Comparison of ENCODE assay signal across 8 cellular contexts in the genomic region with DNA sequence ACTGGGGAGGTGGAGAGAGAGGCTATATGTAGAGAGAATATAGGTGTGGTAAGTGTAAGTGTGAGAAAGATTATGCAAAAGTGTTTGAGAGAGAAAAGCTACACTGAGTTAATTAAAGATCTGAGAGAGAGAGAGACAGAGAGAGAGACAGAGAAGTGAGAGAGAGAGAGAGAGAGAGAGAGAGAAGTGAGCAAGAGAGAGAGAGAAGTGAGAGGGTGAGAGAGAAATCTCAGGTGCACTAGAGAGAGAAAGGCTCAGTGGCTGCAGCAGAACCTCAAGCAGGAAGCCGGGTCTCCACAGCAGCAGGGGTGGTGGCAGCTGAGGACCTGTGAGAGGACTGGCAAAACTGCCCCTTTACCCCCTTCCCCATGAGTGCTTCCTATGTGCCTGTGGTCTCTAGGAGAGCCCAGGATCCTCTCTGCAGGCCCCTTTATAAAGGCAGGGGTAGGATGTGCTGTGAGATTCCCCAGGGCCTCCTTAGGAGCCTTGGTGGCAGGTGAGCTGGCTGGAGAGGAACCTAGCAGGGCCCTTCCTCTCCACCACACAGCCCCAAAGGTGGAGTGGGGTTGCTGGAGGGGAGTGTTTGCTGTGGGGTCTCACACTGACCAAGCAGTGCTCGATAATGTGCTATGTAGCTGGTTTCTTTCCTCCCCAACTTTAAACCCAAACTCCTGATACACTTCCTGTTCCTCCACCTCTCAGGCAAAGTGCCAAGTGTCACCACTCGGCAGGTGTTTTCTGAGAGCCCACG. TPM values are rescaled to one million over a fixed set of nuclear protein-coding genes. Genes with fewer than 3 reads are reported as not detected.
DNase-seq lines count a peak whose midpoint lies in the region; ATAC-seq and TF ChIP-seq lines count a peak whose summit lies in the region.

No MANE protein-coding gene starts in this region.

- peak; percentile 12 to 70 (median 32) for DNase-seq in CD8-positive, alpha-beta T cell
- DNase-seq in T-helper 2 cell treated with Interferon-gamma antibody and Interleukin-4, amounts not matched to agents 5 μg/mL and 100 μg/mL, for 36 hours (ENCODE audit: low spot score) = no peak
- DNase-seq in effector memory CD8-positive, alpha-beta T cell = peak; percentile 22 to 48 (median 37)
- DNase-seq in MV-4-11 (lab: John Stamatoyannopoulos, UW) (no peak), H7 (no peak), adrenal gland (no peak)

- H3K27ac Mint-ChIP-seq in CD8-positive, alpha-beta T cell = peak overlapping the region; percentile 95
- peak overlapping the region; percentile 85 for H3K27ac Mint-ChIP-seq in T-helper 2 cell treated with Interferon-gamma antibody and Interleukin-4, amounts not matched to agents 5 μg/mL and 100 μg/mL, for 36 hours
- peak overlapping the region; percentile 78 to 93 for H3K27ac Mint-ChIP-seq in effector memory CD8-positive, alpha-beta T cell

- intact Hi-C loops in CD8-positive, alpha-beta T cell (cut with DNase I, micrococcal nuclease) = no loop called here
- intact Hi-C loops in adrenal gland (cut with DNase I) = no loop called here

- no peaks in the 10 kb centered on the region for H3K27me3 Mint-ChIP-seq in CD8-positive, alpha-beta T cell (ENCODE audit: low read depth)
- no peaks in the 10 kb centered on the region for H3K27me3 Mint-ChIP-seq in T-helper 2 cell treated with Interferon-gamma antibody and Interleukin-4, amounts not matched to agents 5 μg/mL and 100 μg/mL, for 36 hours (ENCODE audit: low read depth)
- no peaks in the 10 kb centered on the region for H3K27me3 Mint-ChIP-seq in effector memory CD8-positive, alpha-beta T cell

- peak overlapping the region; percentile 6 for H3K4me3 ChIP-seq in CD8-positive, alpha-beta T cell (ENCODE audit: low read depth, low read length)
- H3K4me3 ChIP-seq in H7 (ENCODE audit: insufficient read depth, low read depth, low read length) (no peak overlapping the region), adrenal gland (no peak overlapping the region)

- H3K9me3 ChIP-seq in CD8-positive, alpha-beta T cell (ENCODE audit: low read length) = no peaks in the 10 kb centered on the region
- no peaks in the 10 kb centered on the region for H3K9me3 ChIP-seq in adrenal gland (replicated peaks in 1 of 3)

- peak overlapping the region; percentile 73 for H3K4me3 Mint-ChIP-seq in CD8-positive, alpha-beta T cell
- peak overlapping the region; percentile 19 for H3K4me3 Mint-ChIP-seq in T-helper 2 cell treated with Interferon-gamma antibody and Interleukin-4, amounts not matched to agents 5 μg/mL and 100 μg/mL, for 36 hours
- peak overlapping the region; percentile 35 to 68 for H3K4me3 Mint-ChIP-seq in effector memory CD8-positive, alpha-beta T cell

- peaks cover 10% of the 10 kb centered on the region for H3K36me3 Mint-ChIP-seq in CD8-positive, alpha-beta T cell
- no peaks in the 10 kb centered on the region for H3K36me3 Mint-ChIP-seq in T-helper 2 cell treated with Interferon-gamma antibody and Interleukin-4, amounts not matched to agents 5 μg/mL and 100 μg/mL, for 36 hours (ENCODE audit: low read depth)
- peaks cover 11% of the 10 kb centered on the region for H3K36me3 Mint-ChIP-seq in effector memory CD8-positive, alpha-beta T cell (ENCODE audit: insufficient read depth)

- no peaks in the 10 kb centered on the region for H3K36me3 ChIP-seq in CD8-positive, alpha-beta T cell (ENCODE audit: insufficient read depth, low read length)
- H3K36me3 ChIP-seq in H7 (replicated peaks; ENCODE audit: control insufficient read depth, insufficient read depth, low read length) (no peaks in the 10 kb centered on the region), adrenal gland (replicated peaks in 1 of 2) (no peaks in the 10 kb centered on the region)

- WGBS in adrenal gland, 4 donors = 66 to 88% (median 72%) methylated on average over 4 of the region's 4 CpGs

- no peak for TF ChIP-seq POLR2A in adrenal gland (IDR thresholded peaks at IDR 0.05)

- ATAC-seq in CD8-positive, alpha-beta T cell = peak; percentile 78
- peak; percentile 73 for ATAC-seq in GM21529 (IDR thresholded peaks at IDR 0.05; ENCODE audit: unreplicated experiment)
- ATAC-seq in effector memory CD8-positive, alpha-beta T cell (replicated peaks) = peak; percentile 85
- no peak for ATAC-seq in HG03565 (IDR thresholded peaks at IDR 0.05; ENCODE audit: unreplicated experiment)

- TF ChIP-seq CTCF in CD8-positive, alpha-beta T cell (IDR thresholded peaks at IDR 0.05) = no peak
- no peak for TF ChIP-seq CTCF in adrenal gland (IDR thresholded peaks at IDR 0.05)

- H3K9me3 Mint-ChIP-seq in CD8-positive, alpha-beta T cell = no peaks in the 10 kb centered on the region
- no peaks in the 10 kb centered on the region for H3K9me3 Mint-ChIP-seq in T-helper 2 cell treated with Interferon-gamma antibody and Interleukin-4, amounts not matched to agents 5 μg/mL and 100 μg/mL, for 36 hours
- H3K9me3 Mint-ChIP-seq in effector memory CD8-positive, alpha-beta T cell = no peaks in the 10 kb centered on the region

- CTCF ChIA-PET in CD8-positive, alpha-beta T cell (lab: Charles Lee) = interaction anchor here (0.6 to 2.8 kb wide), 4 partner anchors 8 to 44 kb away, joined by 3 to 18 read pairs (median 5); no protein-coding TSS in a partner anchor

- no peaks in the 10 kb centered on the region for H3K27me3 ChIP-seq in CD8-positive, alpha-beta T cell (ENCODE audit: insufficient read depth, low read length)
- no peaks in the 10 kb centered on the region for H3K27me3 ChIP-seq in H7 (ENCODE audit: control insufficient read depth, insufficient read depth, low read length)
- no peaks in the 10 kb centered on the region for H3K27me3 ChIP-seq in adrenal gland

- H3K4me1 ChIP-seq in CD8-positive, alpha-beta T cell (ENCODE audit: insufficient read depth, low read length) = peaks cover 22% of the 10 kb centered on the region
- H3K4me1 ChIP-seq in adrenal gland (replicated peaks in 1 of 2) = no peaks in the 10 kb centered on the region

- peak overlapping the region; percentile 43 for H3K27ac ChIP-seq in CD8-positive, alpha-beta T cell (ENCODE audit: low read depth, low read length)
- H3K27ac ChIP-seq in adrenal gland = no peak overlapping the region

- H3K4me1 Mint-ChIP-seq in CD8-positive, alpha-beta T cell (ENCODE audit: low read depth) = peaks cover 22% of the 10 kb centered on the region
- H3K4me1 Mint-ChIP-seq in T-helper 2 cell treated with Interferon-gamma antibody and Interleukin-4, amounts not matched to agents 5 μg/mL and 100 μg/mL, for 36 hours (ENCODE audit: low read depth) = peaks cover 14% of the 10 kb centered on the region
- H3K4me1 Mint-ChIP-seq in effector memory CD8-positive, alpha-beta T cell (ENCODE audit: low read depth in 2 of 2) = peaks cover 11 to 13% of the 10 kb centered on the region in 2 donors

- POLR2A ChIA-PET in CD8-positive, alpha-beta T cell (lab: Charles Lee) = interaction anchor here (1.1 to 1.5 kb wide), 3 partner anchors 19 to 44 kb away, joined by 3 to 6 read pairs (median 4); no protein-coding TSS in a partner anchor

RNA-seq across cellular contexts. Expression of a gene that starts 52.6 kb away (rescaled TPM):
- total RNA-seq in CD8-positive, alpha-beta T cell = 1 to 10 TPM; 5.7 to 8.0 TPM
- 0.90 and 1.1 TPM in 2 replicates for total RNA-seq in H7 (2014; rRNA removed; shearing (Covaris generic))
- 1 to 10 TPM in 1 of 8 donors, under 1 TPM in 6, not detected in 1; 0.14 to 1.3 (median 0.74) TPM for total RNA-seq in adrenal gland
- polyA plus RNA-seq in adrenal gland = 1 to 10 TPM in 1 of 3 donors, under 1 TPM in 2; 0.51 to 2.7 (median 0.71) TPM

Comparison
In these comparisons a context has a peak if more than half of its experiments do, and no peak if none do; other contexts are left out.
1. DNase-seq: peak in CD8-positive, alpha-beta T cell (7 of 7) and effector memory CD8-positive, alpha-beta T cell (3 of 3); none in T-helper 2 cell treated with Interferon-gamma antibody and Interleukin-4, amounts not matched to agents 5 μg/mL and 100 μg/mL, for 36 hours (single experiment), MV-4-11 (single experiment), H7 (single experiment) and adrenal gland (0 of 7).
2. H3K4me3 Mint-ChIP-seq: peak in every context shown above with its lines; median percentile 73 in CD8-positive, alpha-beta T cell; 52 in effector memory CD8-positive, alpha-beta T cell; 19 in T-helper 2 cell treated with Interferon-gamma antibody and Interleukin-4, amounts not matched to agents 5 μg/mL and 100 μg/mL, for 36 hours.
3. Peak in every context shown above with its lines, with median percentiles within 50 percentile points of each other: H3K27ac Mint-ChIP-seq.